ENCODE assay signal across 2 cellular contexts in genomic region chr2:16589465-16589864, GRCh38.
TF ChIP-seq lines count a peak whose summit lies in the region.

No MANE protein-coding gene starts in this region.

TF ChIP-seq in HepG2, 621 proteins besides CTCF, POLR2A, EP300 and RAD21:
- TF ChIP-seq RXRA (CRISPR knock-in tag; IDR thresholded peaks at IDR 0.05) (no peak), MAFK (conservative IDR thresholded peaks at IDR 0.05 in 1 of 2, IDR thresholded peaks at IDR 0.05 in 1 of 2; ENCODE audit: low read length in 2 of 2) (peak; percentile 76 to 92; a peak in 3 of 4 replicates), RORA (CRISPR knock-in tag; IDR thresholded peaks at IDR 0.05) (no peak), KDM6A (CRISPR knock-in tag; IDR thresholded peaks at IDR 0.05; ENCODE audit: low read depth) (no peak), CREB1 (IDR thresholded peaks at IDR 0.05) (0 out of 2 replicates have a peak, but pooled peaks have one; percentile 27), CREB1 (CRISPR knock-in tag; IDR thresholded peaks at IDR 0.05) (no peak), ZMYM4 (CRISPR knock-in tag; IDR thresholded peaks at IDR 0.05) (no peak), ZBTB39 (CRISPR knock-in tag; IDR thresholded peaks at IDR 0.05) (no peak), FOXC1 (CRISPR knock-in tag; IDR thresholded peaks at IDR 0.05; ENCODE audit: borderline replicate concordance) (no peak), TEAD3 (CRISPR knock-in tag; optimal IDR thresholded peaks at IDR 0.05; ENCODE audit: borderline replicate concordance) (no peak), EEA1 (CRISPR knock-in tag; IDR thresholded peaks at IDR 0.05; ENCODE audit: borderline replicate concordance) (no peak), MAFF (IDR thresholded peaks at IDR 0.05; ENCODE audit: low read depth, low read length) (peak; percentile 79), ZUFSP (CRISPR knock-in tag; IDR thresholded peaks at IDR 0.05; ENCODE audit: borderline replicate concordance) (no peak)
TF ChIP-seq in HepG2: peak in this region for 3.

TF ChIP-seq in K562, 482 proteins besides CTCF, POLR2A, EP300 and RAD21:
- no peak for TF ChIP-seq FOXP1 (CRISPR knock-in tag; IDR thresholded peaks at IDR 0.05)
- TF ChIP-seq ZBTB33 (CRISPR knock-in tag; IDR thresholded peaks at IDR 0.05), result no peak
- no peak for TF ChIP-seq KDM5B (IDR thresholded peaks at IDR 0.05; ENCODE audit: insufficient replicate concordance, low read depth, low read length)
- no peak for TF ChIP-seq ZNF121 (CRISPR knock-in tag; conservative IDR thresholded peaks at IDR 0.05)
- TF ChIP-seq ZNF695 (CRISPR knock-in tag; IDR thresholded peaks at IDR 0.05), result no peak
- TF ChIP-seq MAFK (IDR thresholded peaks at IDR 0.05; ENCODE audit: low read length), result peak; percentile 32; the same call in 1 of the 2 replicates
- no peak for TF ChIP-seq ATF4 (CRISPR knock-in tag; IDR thresholded peaks at IDR 0.05)
- TF ChIP-seq FOXP4 (CRISPR knock-in tag; IDR thresholded peaks at IDR 0.05; ENCODE audit: borderline replicate concordance), result no peak
